In genomic region chr17:61574542-61575351, GRCh38 we compare ENCODE assay signal across 2 cellular contexts.
TF ChIP-seq lines count a peak whose summit lies in the region.

No MANE protein-coding gene starts in this region.

TF ChIP-seq in WTC11, 78 proteins besides CTCF, POLR2A, EP300 and RAD21 (continued from another document):
- TF ChIP-seq, protein P1, sequence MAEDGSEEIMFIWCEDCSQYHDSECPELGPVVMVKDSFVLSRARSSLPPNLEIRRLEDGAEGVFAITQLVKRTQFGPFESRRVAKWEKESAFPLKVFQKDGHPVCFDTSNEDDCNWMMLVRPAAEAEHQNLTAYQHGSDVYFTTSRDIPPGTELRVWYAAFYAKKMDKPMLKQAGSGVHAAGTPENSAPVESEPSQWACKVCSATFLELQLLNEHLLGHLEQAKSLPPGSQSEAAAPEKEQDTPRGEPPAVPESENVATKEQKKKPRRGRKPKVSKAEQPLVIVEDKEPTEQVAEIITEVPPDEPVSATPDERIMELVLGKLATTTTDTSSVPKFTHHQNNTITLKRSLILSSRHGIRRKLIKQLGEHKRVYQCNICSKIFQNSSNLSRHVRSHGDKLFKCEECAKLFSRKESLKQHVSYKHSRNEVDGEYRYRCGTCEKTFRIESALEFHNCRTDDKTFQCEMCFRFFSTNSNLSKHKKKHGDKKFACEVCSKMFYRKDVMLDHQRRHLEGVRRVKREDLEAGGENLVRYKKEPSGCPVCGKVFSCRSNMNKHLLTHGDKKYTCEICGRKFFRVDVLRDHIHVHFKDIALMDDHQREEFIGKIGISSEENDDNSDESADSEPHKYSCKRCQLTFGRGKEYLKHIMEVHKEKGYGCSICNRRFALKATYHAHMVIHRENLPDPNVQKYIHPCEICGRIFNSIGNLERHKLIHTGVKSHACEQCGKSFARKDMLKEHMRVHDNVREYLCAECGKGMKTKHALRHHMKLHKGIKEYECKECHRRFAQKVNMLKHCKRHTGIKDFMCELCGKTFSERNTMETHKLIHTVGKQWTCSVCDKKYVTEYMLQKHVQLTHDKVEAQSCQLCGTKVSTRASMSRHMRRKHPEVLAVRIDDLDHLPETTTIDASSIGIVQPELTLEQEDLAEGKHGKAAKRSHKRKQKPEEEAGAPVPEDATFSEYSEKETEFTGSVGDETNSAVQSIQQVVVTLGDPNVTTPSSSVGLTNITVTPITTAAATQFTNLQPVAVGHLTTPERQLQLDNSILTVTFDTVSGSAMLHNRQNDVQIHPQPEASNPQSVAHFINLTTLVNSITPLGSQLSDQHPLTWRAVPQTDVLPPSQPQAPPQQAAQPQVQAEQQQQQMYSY (CRISPR knock-in tag; IDR thresholded peaks at IDR 0.05): no peak
- TF ChIP-seq, protein P2, sequence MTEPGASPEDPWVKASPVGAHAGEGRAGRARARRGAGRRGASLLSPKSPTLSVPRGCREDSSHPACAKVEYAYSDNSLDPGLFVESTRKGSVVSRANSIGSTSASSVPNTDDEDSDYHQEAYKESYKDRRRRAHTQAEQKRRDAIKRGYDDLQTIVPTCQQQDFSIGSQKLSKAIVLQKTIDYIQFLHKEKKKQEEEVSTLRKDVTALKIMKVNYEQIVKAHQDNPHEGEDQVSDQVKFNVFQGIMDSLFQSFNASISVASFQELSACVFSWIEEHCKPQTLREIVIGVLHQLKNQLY (CRISPR knock-in tag; IDR thresholded peaks at IDR 0.05): no peak
- no peak for TF ChIP-seq FOXP4 (CRISPR knock-in tag; IDR thresholded peaks at IDR 0.05)
- TF ChIP-seq ZNF512 (CRISPR knock-in tag; IDR thresholded peaks at IDR 0.05; ENCODE audit: borderline replicate concordance): no peak
- no peak for TF ChIP-seq CREM (CRISPR knock-in tag; IDR thresholded peaks at IDR 0.05)
- TF ChIP-seq TEAD4 (CRISPR knock-in tag; IDR thresholded peaks at IDR 0.05): no peak
TF ChIP-seq in WTC11: peak in this region for 0.

TF ChIP-seq in HepG2, 621 proteins besides CTCF, POLR2A, EP300 and RAD21 (continued from another document):
- TF ChIP-seq DZIP1 (CRISPR knock-in tag; IDR thresholded peaks at IDR 0.05) (no peak), FOXK1 (CRISPR knock-in tag; IDR thresholded peaks at IDR 0.05; ENCODE audit: borderline replicate concordance, low read depth) (0 out of 2 replicates have a peak, but pooled peaks have one; percentile 13), IRF2 (CRISPR knock-in tag; IDR thresholded peaks at IDR 0.05) (0 out of 2 replicates have a peak, but pooled peaks have one; percentile 20), HDAC2 (CRISPR knock-in tag; IDR thresholded peaks at IDR 0.05) (0 out of 2 replicates have a peak, but pooled peaks have one; percentile 30), ZNF766 (CRISPR knock-in tag; IDR thresholded peaks at IDR 0.05; ENCODE audit: borderline replicate concordance) (0 out of 2 replicates have a peak, but pooled peaks have one; percentile 64), HNF4G (IDR thresholded peaks at IDR 0.05; ENCODE audit: borderline replicate concordance, low read depth, low read length) (no peak), HNF4G (CRISPR knock-in tag; IDR thresholded peaks at IDR 0.05; ENCODE audit: borderline replicate concordance, low read depth) (no peak), DRAP1 (CRISPR knock-in tag; IDR thresholded peaks at IDR 0.05) (no peak), KDM2A (CRISPR knock-in tag; IDR thresholded peaks at IDR 0.05; ENCODE audit: borderline replicate concordance, low read depth) (0 out of 2 replicates have a peak, but pooled peaks have one; percentile 36), ZNF780A (CRISPR knock-in tag; IDR thresholded peaks at IDR 0.05) (no peak), MIXL1 (CRISPR knock-in tag; IDR thresholded peaks at IDR 0.05) (no peak), ZNF331 (CRISPR knock-in tag; IDR thresholded peaks at IDR 0.05) (0 out of 2 replicates have a peak, but pooled peaks have one; percentile 13), ZNF784 (CRISPR knock-in tag; IDR thresholded peaks at IDR 0.05; ENCODE audit: borderline replicate concordance) (no peak), RXRB (CRISPR knock-in tag; IDR thresholded peaks at IDR 0.05; ENCODE audit: borderline replicate concordance) (peak; percentile 31; the same call in 1 of the 2 replicates)
- TF ChIP-seq, protein P3, sequence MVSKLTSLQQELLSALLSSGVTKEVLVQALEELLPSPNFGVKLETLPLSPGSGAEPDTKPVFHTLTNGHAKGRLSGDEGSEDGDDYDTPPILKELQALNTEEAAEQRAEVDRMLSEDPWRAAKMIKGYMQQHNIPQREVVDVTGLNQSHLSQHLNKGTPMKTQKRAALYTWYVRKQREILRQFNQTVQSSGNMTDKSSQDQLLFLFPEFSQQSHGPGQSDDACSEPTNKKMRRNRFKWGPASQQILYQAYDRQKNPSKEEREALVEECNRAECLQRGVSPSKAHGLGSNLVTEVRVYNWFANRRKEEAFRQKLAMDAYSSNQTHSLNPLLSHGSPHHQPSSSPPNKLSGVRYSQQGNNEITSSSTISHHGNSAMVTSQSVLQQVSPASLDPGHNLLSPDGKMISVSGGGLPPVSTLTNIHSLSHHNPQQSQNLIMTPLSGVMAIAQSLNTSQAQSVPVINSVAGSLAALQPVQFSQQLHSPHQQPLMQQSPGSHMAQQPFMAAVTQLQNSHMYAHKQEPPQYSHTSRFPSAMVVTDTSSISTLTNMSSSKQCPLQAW (CRISPR knock-in tag; IDR thresholded peaks at IDR 0.05): peak; percentile 58; the same call in 1 of the 2 replicates
- TF ChIP-seq, protein P4, sequence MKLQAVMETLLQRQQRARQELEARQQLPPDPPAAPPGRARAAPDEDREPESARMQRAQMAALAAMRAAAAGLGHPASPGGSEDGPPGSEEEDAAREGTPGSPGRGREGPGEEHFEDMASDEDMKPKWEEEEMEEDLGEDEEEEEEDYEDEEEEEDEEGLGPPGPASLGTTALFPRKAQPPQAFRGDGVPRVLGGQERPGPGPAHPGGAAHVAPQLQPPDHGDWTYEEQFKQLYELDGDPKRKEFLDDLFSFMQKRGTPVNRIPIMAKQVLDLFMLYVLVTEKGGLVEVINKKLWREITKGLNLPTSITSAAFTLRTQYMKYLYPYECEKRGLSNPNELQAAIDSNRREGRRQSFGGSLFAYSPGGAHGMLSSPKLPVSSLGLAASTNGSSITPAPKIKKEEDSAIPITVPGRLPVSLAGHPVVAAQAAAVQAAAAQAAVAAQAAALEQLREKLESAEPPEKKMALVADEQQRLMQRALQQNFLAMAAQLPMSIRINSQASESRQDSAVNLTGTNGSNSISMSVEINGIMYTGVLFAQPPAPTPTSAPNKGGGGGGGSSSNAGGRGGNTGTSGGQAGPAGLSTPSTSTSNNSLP (IDR thresholded peaks at IDR 0.05; ENCODE audit: low read depth, low read length): peak; percentile 71; the same call in 1 of the 2 replicates
TF ChIP-seq in HepG2: peak in this region for 31.
